12 cellular contexts compared by ENCODE assay signal in the genomic region with DNA sequence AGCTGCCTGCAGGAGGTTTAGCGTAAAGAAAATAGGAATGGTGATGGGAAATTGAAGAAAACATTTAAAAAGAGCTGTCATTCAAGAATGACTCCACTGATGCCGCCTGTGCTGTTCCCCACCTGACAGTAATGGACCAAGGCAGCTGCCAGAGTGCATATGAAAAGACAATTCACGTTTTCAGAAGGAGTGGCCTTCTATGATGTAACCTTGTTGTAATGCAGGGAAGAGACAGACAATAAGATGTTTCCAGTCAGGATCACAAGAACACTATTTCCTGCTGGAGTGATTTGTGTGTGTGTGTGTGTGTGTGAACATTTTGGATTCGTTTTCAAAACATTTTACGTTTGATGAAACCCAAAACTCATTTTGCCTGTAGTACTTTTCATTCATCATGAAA.
DNase-seq lines count a peak whose midpoint lies in the region; ATAC-seq and TF ChIP-seq lines count a peak whose summit lies in the region.
"Had no signal": no experiment of that assay in that cellular context is flagged by ENCODE, and none has a peak within 500 bp of the region (broad histone marks: within the 10 kb centered on the region; RNA-seq: fewer than 3 reads in every experiment).

No MANE protein-coding gene starts in this region.

- WGBS in gastroesophageal sphincter (ENCODE audit: low coverage in 1 of 2), 2 donors, result 29 to 48% methylated on average over 3 to 5 of the region's 5 CpGs

- H3K4me3 ChIP-seq in fibroblast of villous mesenchyme (ENCODE audit: low read depth, low read length) (no peak overlapping the region), gastroesophageal sphincter (no peak overlapping the region)

- POLR2A ChIA-PET in WTC11 (lab: Charles Lee), result no interaction called here

- H3K36me3 ChIP-seq in gastroesophageal sphincter, result peaks cover 0 to 11% of the 10 kb centered on the region in 2 donors
- H3K36me3 ChIP-seq: BE2C had no signal

- CTCF ChIA-PET in WTC11 (lab: Charles Lee), result no interaction called here

- H3K36me3 Mint-ChIP-seq in HFFc6 (ENCODE audit: low read depth) (peaks cover 4% of the 10 kb centered on the region), WTC11 (peaks cover 45% of the 10 kb centered on the region)
- H3K36me3 Mint-ChIP-seq in activated T-helper 17 cell treated with anti-CD3 and anti-CD28 coated beads, Interleukin-2, amount 50 U/mL, for 72 hours (ENCODE audit: low read depth), result no peaks in the 10 kb centered on the region

- TF ChIP-seq CTCF in HFFc6 (IDR thresholded peaks at IDR 0.05), result no peak
- TF ChIP-seq CTCF in WTC11 (IDR thresholded peaks at IDR 0.05), result no peak
- TF ChIP-seq CTCF in fibroblast of villous mesenchyme (IDR thresholded peaks at IDR 0.05; ENCODE audit: insufficient read depth, low read depth, low read length), result no peak
- no peak for TF ChIP-seq CTCF in gastroesophageal sphincter (IDR thresholded peaks at IDR 0.05)

- H3K9me3 Mint-ChIP-seq in HFFc6 (no peaks in the 10 kb centered on the region), WTC11 (no peaks in the 10 kb centered on the region)
- H3K9me3 Mint-ChIP-seq in activated T-helper 17 cell treated with anti-CD3 and anti-CD28 coated beads, Interleukin-2, amount 50 U/mL, for 72 hours, result peaks cover 2% of the 10 kb centered on the region

- H3K27ac ChIP-seq in gastroesophageal sphincter, result no peak overlapping the region

- H3K27me3 Mint-ChIP-seq in HFFc6 (ENCODE audit: insufficient read depth) (peaks cover 2% of the 10 kb centered on the region; the same call in 1 of the 2 replicates), WTC11 (ENCODE audit: low read depth) (no peaks in the 10 kb centered on the region)
- H3K27me3 Mint-ChIP-seq in activated T-helper 17 cell treated with anti-CD3 and anti-CD28 coated beads, Interleukin-2, amount 50 U/mL, for 72 hours, result no peaks in the 10 kb centered on the region

- H3K4me3 Mint-ChIP-seq in HFFc6 (peak overlapping the region; percentile 18; the same call in 1 of the 2 replicates), WTC11 (no peak overlapping the region)
- no peak overlapping the region for H3K4me3 Mint-ChIP-seq in activated T-helper 17 cell treated with anti-CD3 and anti-CD28 coated beads, Interleukin-2, amount 50 U/mL, for 72 hours

- no peaks in the 10 kb centered on the region for H3K4me1 ChIP-seq in gastroesophageal sphincter
- H3K4me1 ChIP-seq: BE2C had no signal

- H3K27ac Mint-ChIP-seq in HFFc6, result peak overlapping the region; percentile 46
- peak overlapping the region; percentile 76; the same call in 1 of the 2 replicates for H3K27ac Mint-ChIP-seq in WTC11
- H3K27ac Mint-ChIP-seq in activated T-helper 17 cell treated with anti-CD3 and anti-CD28 coated beads, Interleukin-2, amount 50 U/mL, for 72 hours, result no peak overlapping the region

- ATAC-seq in WTC11 (no peak), GM21825 (IDR thresholded peaks at IDR 0.05; ENCODE audit: unreplicated experiment) (no peak), GM18870 (IDR thresholded peaks at IDR 0.05; ENCODE audit: unreplicated experiment) (no peak), gastroesophageal sphincter (no peak)
- ATAC-seq in activated T-helper 17 cell treated with anti-CD3 and anti-CD28 coated beads, Interleukin-2, amount 50 U/mL, for 72 hours (replicated peaks), result no peak

- no peaks in the 10 kb centered on the region for H3K27me3 ChIP-seq in gastroesophageal sphincter
- H3K27me3 ChIP-seq: BE2C had no signal

- DNase-seq in AG08395 (ENCODE audit: low spot score) (peak; percentile 26), HFFc6 (no peak), WTC11 (ENCODE audit: low spot score) (no peak), fibroblast of villous mesenchyme (ENCODE audit: low read depth) (peak; percentile 63)
- DNase-seq: activated T-cell treated with anti-CD3 and anti-CD28 coated beads, Interleukin-2, amount 50 U/mL, for 1 hour; BE2C; cortex of kidney; MV-4-11 had no signal

- TF ChIP-seq EP300 in gastroesophageal sphincter (IDR thresholded peaks at IDR 0.05), result no peak

- H3K4me1 Mint-ChIP-seq in HFFc6 (ENCODE audit: low read depth), result peaks cover 28% of the 10 kb centered on the region
- H3K4me1 Mint-ChIP-seq in WTC11, result peaks cover 23% of the 10 kb centered on the region
- H3K4me1 Mint-ChIP-seq in activated T-helper 17 cell treated with anti-CD3 and anti-CD28 coated beads, Interleukin-2, amount 50 U/mL, for 72 hours, result peaks cover 10% of the 10 kb centered on the region

- no peaks in the 10 kb centered on the region for H3K9me3 ChIP-seq in gastroesophageal sphincter
- H3K9me3 ChIP-seq: BE2C had no signal

- no peak for TF ChIP-seq POLR2A in gastroesophageal sphincter (IDR thresholded peaks at IDR 0.05)

TF ChIP-seq in WTC11, 78 proteins besides CTCF, POLR2A, EP300 and RAD21:
- TF ChIP-seq ETV6 (CRISPR knock-in tag; IDR thresholded peaks at IDR 0.05), result no peak
- TF ChIP-seq, protein P1, sequence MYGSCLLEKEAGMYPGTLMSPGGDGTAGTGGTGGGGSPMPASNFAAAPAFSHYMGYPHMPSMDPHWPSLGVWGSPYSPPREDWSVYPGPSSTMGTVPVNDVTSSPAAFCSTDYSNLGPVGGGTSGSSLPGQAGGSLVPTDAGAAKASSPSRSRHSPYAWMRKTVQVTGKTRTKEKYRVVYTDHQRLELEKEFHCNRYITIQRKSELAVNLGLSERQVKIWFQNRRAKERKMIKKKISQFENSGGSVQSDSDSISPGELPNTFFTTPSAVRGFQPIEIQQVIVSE (CRISPR knock-in tag; IDR thresholded peaks at IDR 0.05; ENCODE audit: borderline replicate concordance), result no peak
- TF ChIP-seq CBFB (CRISPR knock-in tag; IDR thresholded peaks at IDR 0.05; ENCODE audit: low read depth), result no peak
- no peak for TF ChIP-seq ZNF121 (CRISPR knock-in tag; IDR thresholded peaks at IDR 0.05)
- TF ChIP-seq, protein P2, sequence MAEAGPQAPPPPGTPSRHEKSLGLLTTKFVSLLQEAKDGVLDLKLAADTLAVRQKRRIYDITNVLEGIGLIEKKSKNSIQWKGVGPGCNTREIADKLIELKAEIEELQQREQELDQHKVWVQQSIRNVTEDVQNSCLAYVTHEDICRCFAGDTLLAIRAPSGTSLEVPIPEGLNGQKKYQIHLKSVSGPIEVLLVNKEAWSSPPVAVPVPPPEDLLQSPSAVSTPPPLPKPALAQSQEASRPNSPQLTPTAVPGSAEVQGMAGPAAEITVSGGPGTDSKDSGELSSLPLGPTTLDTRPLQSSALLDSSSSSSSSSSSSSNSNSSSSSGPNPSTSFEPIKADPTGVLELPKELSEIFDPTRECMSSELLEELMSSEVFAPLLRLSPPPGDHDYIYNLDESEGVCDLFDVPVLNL (CRISPR knock-in tag; IDR thresholded peaks at IDR 0.05; ENCODE audit: borderline replicate concordance, low read depth), result no peak
- no peak for TF ChIP-seq ZNF138 (CRISPR knock-in tag; conservative IDR thresholded peaks at IDR 0.05)
- TF ChIP-seq, protein P3, sequence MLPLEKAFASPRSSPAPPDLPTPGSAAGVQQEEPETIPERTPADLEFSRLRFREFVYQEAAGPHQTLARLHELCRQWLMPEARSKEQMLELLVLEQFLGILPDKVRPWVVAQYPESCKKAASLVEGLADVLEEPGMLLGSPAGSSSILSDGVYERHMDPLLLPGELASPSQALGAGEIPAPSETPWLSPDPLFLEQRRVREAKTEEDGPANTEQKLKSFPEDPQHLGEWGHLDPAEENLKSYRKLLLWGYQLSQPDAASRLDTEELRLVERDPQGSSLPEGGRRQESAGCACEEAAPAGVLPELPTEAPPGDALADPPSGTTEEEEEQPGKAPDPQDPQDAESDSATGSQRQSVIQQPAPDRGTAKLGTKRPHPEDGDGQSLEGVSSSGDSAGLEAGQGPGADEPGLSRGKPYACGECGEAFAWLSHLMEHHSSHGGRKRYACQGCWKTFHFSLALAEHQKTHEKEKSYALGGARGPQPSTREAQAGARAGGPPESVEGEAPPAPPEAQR (CRISPR knock-in tag; IDR thresholded peaks at IDR 0.05), result no peak
- TF ChIP-seq, protein P4, sequence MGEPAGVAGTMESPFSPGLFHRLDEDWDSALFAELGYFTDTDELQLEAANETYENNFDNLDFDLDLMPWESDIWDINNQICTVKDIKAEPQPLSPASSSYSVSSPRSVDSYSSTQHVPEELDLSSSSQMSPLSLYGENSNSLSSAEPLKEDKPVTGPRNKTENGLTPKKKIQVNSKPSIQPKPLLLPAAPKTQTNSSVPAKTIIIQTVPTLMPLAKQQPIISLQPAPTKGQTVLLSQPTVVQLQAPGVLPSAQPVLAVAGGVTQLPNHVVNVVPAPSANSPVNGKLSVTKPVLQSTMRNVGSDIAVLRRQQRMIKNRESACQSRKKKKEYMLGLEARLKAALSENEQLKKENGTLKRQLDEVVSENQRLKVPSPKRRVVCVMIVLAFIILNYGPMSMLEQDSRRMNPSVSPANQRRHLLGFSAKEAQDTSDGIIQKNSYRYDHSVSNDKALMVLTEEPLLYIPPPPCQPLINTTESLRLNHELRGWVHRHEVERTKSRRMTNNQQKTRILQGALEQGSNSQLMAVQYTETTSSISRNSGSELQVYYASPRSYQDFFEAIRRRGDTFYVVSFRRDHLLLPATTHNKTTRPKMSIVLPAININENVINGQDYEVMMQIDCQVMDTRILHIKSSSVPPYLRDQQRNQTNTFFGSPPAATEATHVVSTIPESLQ (CRISPR knock-in tag; IDR thresholded peaks at IDR 0.05), result no peak
- no peak for TF ChIP-seq NFYB (CRISPR knock-in tag; conservative IDR thresholded peaks at IDR 0.05; ENCODE audit: low read depth)
- TF ChIP-seq GRHL2 (CRISPR knock-in tag; IDR thresholded peaks at IDR 0.05; ENCODE audit: insufficient replicate concordance, severe bottlenecking), result no peak
- TF ChIP-seq, protein P5, sequence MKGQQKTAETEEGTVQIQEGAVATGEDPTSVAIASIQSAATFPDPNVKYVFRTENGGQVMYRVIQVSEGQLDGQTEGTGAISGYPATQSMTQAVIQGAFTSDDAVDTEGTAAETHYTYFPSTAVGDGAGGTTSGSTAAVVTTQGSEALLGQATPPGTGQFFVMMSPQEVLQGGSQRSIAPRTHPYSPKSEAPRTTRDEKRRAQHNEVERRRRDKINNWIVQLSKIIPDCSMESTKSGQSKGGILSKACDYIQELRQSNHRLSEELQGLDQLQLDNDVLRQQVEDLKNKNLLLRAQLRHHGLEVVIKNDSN (CRISPR knock-in tag; IDR thresholded peaks at IDR 0.05), result no peak
- no peak for TF ChIP-seq ZNF263 (CRISPR knock-in tag; IDR thresholded peaks at IDR 0.05; ENCODE audit: low read depth)

Comparison
In these comparisons a context has a peak if more than half of its experiments do, and no peak if none do; other contexts are left out.
1. DNase-seq: peak in AG08395 (single experiment) and fibroblast of villous mesenchyme (single experiment); none in HFFc6 (single experiment) and WTC11 (single experiment).